ENCODE assay signal across 13 cellular contexts in the genomic region with DNA sequence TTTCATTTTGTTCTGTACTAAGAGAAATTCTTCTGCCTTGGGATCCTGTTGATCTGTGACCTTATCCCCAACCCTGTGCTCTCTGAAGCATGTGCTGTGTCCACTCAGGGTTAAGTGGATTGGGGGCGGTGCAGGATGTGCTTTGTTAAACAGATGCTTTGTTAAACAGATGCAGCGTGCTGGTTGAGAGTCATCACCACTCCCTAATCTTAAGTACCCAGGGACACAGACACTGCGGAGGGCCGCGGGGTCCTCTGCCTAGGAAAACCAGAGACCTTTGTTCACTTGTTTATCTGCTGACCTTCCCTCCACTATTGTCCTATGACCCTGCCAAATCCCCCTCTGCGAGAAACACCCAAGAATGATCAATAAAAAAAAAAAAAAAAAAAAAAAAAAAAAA. TPM values are rescaled to one million over a fixed set of nuclear protein-coding genes. Genes with fewer than 3 reads are reported as not detected.
"Had no signal": no experiment of that assay in that cellular context is flagged by ENCODE, and none has a peak within 500 bp of the region (broad histone marks: within the 10 kb centered on the region; RNA-seq: fewer than 3 reads in every experiment).

No MANE protein-coding gene starts in this region.

RNA-seq across cellular contexts. Expression of a gene that starts 22.7 kb away (rescaled TPM):
- total RNA-seq: kidney; kidney epithelial cell; left lobe of liver; left lung; liver; lower lobe of right lung; lung microvascular endothelial cell; mammary epithelial cell; mesothelial cell of epicardium; myocyte; naive thymus-derived CD4-positive, alpha-beta T cell had no signal
- polyA plus RNA-seq: immature natural killer cell; keratinocyte; mammary epithelial cell; naive thymus-derived CD4-positive, alpha-beta T cell had no signal
